10 cellular contexts compared by ENCODE assay signal in genomic region chr2:66440011-66440542, GRCh38. TPM values are rescaled to one million over a fixed set of nuclear protein-coding genes. Genes with fewer than 3 reads are reported as not detected.
A peak's percentile ranks its signal among the peaks of the same experiment; 100 is the strongest.
DNase-seq lines count a peak whose midpoint lies in the region; ATAC-seq and TF ChIP-seq lines count a peak whose summit lies in the region.
"Had no signal": no experiment of that assay in that cellular context is flagged by ENCODE, and none has a peak within 500 bp of the region (broad histone marks: within the 10 kb centered on the region; RNA-seq: fewer than 3 reads in every experiment).

No MANE protein-coding gene starts in this region.

- no peaks in the 10 kb centered on the region for H3K9me3 ChIP-seq in heart right ventricle

- no peak for ATAC-seq in activated B cell treated with CpG ODN at 0.5 μM for 24 hours (ENCODE audit: low read depth)
- ATAC-seq in heart right ventricle, result peak in 6 of 8 donors; percentile 1 to 23 (median 15)

- intact Hi-C loops in activated B cell treated with CpG ODN at 0.5 μM for 24 hours (cut with micrococcal nuclease), result no loop called here
- intact Hi-C loops in heart right ventricle (cut with DNase I), result loop anchor here in 4 of 10 donors (5.0 to 10.0 kb wide), 5 partner anchors 52 to 885 kb away; no protein-coding TSS in a partner anchor
- intact Hi-C loops in posterior vena cava (cut with DNase I), result loop anchor here in 1 of 2 donors (5.0 kb wide), 1 partner anchor 882 kb away; no protein-coding TSS in a partner anchor

- DNase-seq in BJ (ENCODE audit: low read depth) (no peak), activated B cell treated with CpG ODN at 0.5 μM for 24 hours (no peak), heart right ventricle (peak in 1 of 2 donors; percentile 17), posterior vena cava (ENCODE audit: low spot score) (peak; percentile 55), NCI-H748 (lab: John Stamatoyannopoulos, UW; ENCODE audit: unreplicated experiment) (no peak), NCI-H1092 (lab: John Stamatoyannopoulos, UW) (no peak), NCI-H345 (lab: John Stamatoyannopoulos, UW) (no peak), SKM-1 treated with dmso at 0.1 percent for 144 hours (lab: John Stamatoyannopoulos, UW; ENCODE audit: unreplicated experiment) (no peak)
- DNase-seq: DMS79 treated with DMSO at 0.1 percent for 48 hours, NCI-H774 had no signal

- peak overlapping the region; percentile 38 for H3K4me3 Mint-ChIP-seq in activated B cell treated with CpG ODN at 0.5 μM for 24 hours

- H3K27ac ChIP-seq in heart right ventricle, result peak overlapping the region in 9 of 10 donors; percentile 74 to 95 (median 89)

- no peaks in the 10 kb centered on the region for H3K9me3 Mint-ChIP-seq in activated B cell treated with CpG ODN at 0.5 μM for 24 hours

- WGBS in heart right ventricle, 2 donors, result 3 to 8% methylated on average over 27 of the region's 27 CpGs

- no peak for TF ChIP-seq CTCF in BJ (IDR thresholded peaks at IDR 0.05; ENCODE audit: insufficient read depth, low read depth, low read length)
- no peak for TF ChIP-seq CTCF in activated B cell treated with CpG ODN at 0.5 μM for 24 hours (IDR thresholded peaks at IDR 0.05)
- TF ChIP-seq CTCF in heart right ventricle (IDR thresholded peaks at IDR 0.05), result no peak

- peaks cover 0 to 27% (median 15%) of the 10 kb centered on the region in 9 donors for H3K4me1 ChIP-seq in heart right ventricle

- POLR2A ChIA-PET in BJ (lab: Charles Lee) (interaction anchor here (0.9 kb wide), 1 partner anchor 28 kb away, joined by 3 read pairs; no protein-coding TSS in a partner anchor), activated B cell treated with CpG ODN at 0.5 μM for 24 hours (lab: Charles Lee) (no interaction called here)

- H3K27me3 Mint-ChIP-seq in activated B cell treated with CpG ODN at 0.5 μM for 24 hours, result peaks cover 71% of the 10 kb centered on the region

- H3K4me3 ChIP-seq in BJ (ENCODE audit: low read depth, low read length) (peak overlapping the region; percentile 85), heart right ventricle (peak overlapping the region; percentile 6 to 87 (median 78))

- H3K36me3 ChIP-seq in BJ (ENCODE audit: control insufficient read depth, insufficient read depth, low read length) (peaks cover 22% of the 10 kb centered on the region), heart right ventricle (peaks cover 0 to 24% (median 0%) of the 10 kb centered on the region in 9 donors)

- no peaks in the 10 kb centered on the region for H3K27me3 ChIP-seq in BJ (ENCODE audit: control insufficient read depth, insufficient read depth, low read length)
- H3K27me3 ChIP-seq in heart right ventricle, result peaks cover 0 to 98% (median 0%) of the 10 kb centered on the region in 7 donors

- CTCF ChIA-PET in BJ (lab: Yijun Ruan, JAX), result interaction anchor here (0.6 to 2.4 kb wide), 5 partner anchors 11 to 1401 kb away, joined by 3 to 8 read pairs (median 3); no protein-coding TSS in a partner anchor
- CTCF ChIA-PET in activated B cell treated with CpG ODN at 0.5 μM for 24 hours (lab: Charles Lee), result no interaction called here

- no peak overlapping the region for H3K27ac Mint-ChIP-seq in activated B cell treated with CpG ODN at 0.5 μM for 24 hours

- H3K36me3 Mint-ChIP-seq in activated B cell treated with CpG ODN at 0.5 μM for 24 hours (ENCODE audit: low read depth), result no peaks in the 10 kb centered on the region

- peaks cover 25% of the 10 kb centered on the region for H3K4me1 Mint-ChIP-seq in activated B cell treated with CpG ODN at 0.5 μM for 24 hours

RNA-seq across cellular contexts. Expression of gene MEIS1, which starts 5.2 kb away (rescaled TPM):
- polyA plus RNA-seq in BJ (2011; rRNA removed) (57.4 and 65.7 TPM in 2 replicates), heart right ventricle (10 to 100 TPM; 28.5 to 44.9 TPM)
- polyA minus RNA-seq in BJ (2011; rRNA and poly(A)+ RNA removed), result 251 and 301 TPM in 2 replicates
- total RNA-seq in activated B cell treated with CpG ODN at 0.5 μM for 24 hours (not detected in 2 replicates), heart right ventricle (10 to 100 TPM; 24.8 to 63.8 (median 38.6) TPM), posterior vena cava (10 to 100 TPM; 63.4 to 96.9 TPM)

Comparison
In these comparisons a context has a peak if more than half of its experiments do, and no peak if none do; other contexts are left out.
1. RNA of gene MEIS1, which starts 5.2 kb away (total RNA-seq): 63.4 to 96.9 TPM in posterior vena cava and 24.8 to 63.8 TPM in heart right ventricle; not detected in activated B cell treated with CpG ODN at 0.5 μM for 24 hours; every median in the first group is over 10 times any median in the second.